ENCODE assay signal across 17 cellular contexts in genomic region chr19:5050016-5050656, GRCh38.
DNase-seq lines count a peak whose midpoint lies in the region; TF ChIP-seq lines count a peak whose summit lies in the region.
"Had no signal": no experiment of that assay in that cellular context is flagged by ENCODE, and none has a peak within 500 bp of the region (broad histone marks: within the 10 kb centered on the region; RNA-seq: fewer than 3 reads in every experiment).

No MANE protein-coding gene starts in this region.

- H3K27me3 ChIP-seq in endodermal cell (ENCODE audit: control insufficient read depth, insufficient read depth, low read length, poor library complexity, severe bottlenecking) (no peaks in the 10 kb centered on the region), sigmoid colon (no peaks in the 10 kb centered on the region)
- H3K27me3 ChIP-seq: MG63, Peyer's patch, SJCRH30, upper lobe of right lung had no signal

- no peak for TF ChIP-seq POLR2A in sigmoid colon (IDR thresholded peaks at IDR 0.05)

- no peak for TF ChIP-seq CTCF in endodermal cell (conservative IDR thresholded peaks at IDR 0.05)
- no peak for TF ChIP-seq CTCF in type B pancreatic cell (conservative IDR thresholded peaks at IDR 0.05)
- no peak for TF ChIP-seq CTCF in sigmoid colon (IDR thresholded peaks at IDR 0.05)

- no peak overlapping the region for H3K9ac ChIP-seq in endodermal cell (ENCODE audit: extremely low read depth, low read length, poor library complexity, severe bottlenecking)

- 90 to 95% methylated on average over 9 to 18 of the region's 18 CpGs for WGBS in endodermal cell (ENCODE audit: insufficient coverage in 1 of 2, insufficient read length in 1 of 2), 2 experiments
- 90 to 95% methylated on average over 18 of the region's 18 CpGs for WGBS in sigmoid colon, 2 donors

- H3K36me3 Mint-ChIP-seq in endodermal cell (ENCODE audit: low read depth) (peaks cover 2% of the 10 kb centered on the region), type B pancreatic cell (no peaks in the 10 kb centered on the region)
- H3K36me3 Mint-ChIP-seq: activated naive CD8-positive, alpha-beta T cell treated with anti-CD3 and anti-CD28 coated beads for 36 hours had no signal

- DNase-seq in NCI-H1092 treated with DMSO at 0.1 percent for 48 hours (lab: John Stamatoyannopoulos, UW) = peak; percentile 25
- no peak for DNase-seq in NCI-H1092 (lab: John Stamatoyannopoulos, UW)
- DNase-seq in NCI-H446 treated with DMSO at 0.1 percent for 48 hours (lab: John Stamatoyannopoulos, UW) = peak; percentile 60
- DNase-seq in endodermal cell = no peak
- no peak for DNase-seq in type B pancreatic cell (ENCODE audit: extremely low spot score, unreplicated experiment)
- DNase-seq in superior temporal gyrus (ENCODE audit: extremely low spot score) = no peak
- DNase-seq in sigmoid colon = no peak
- no peak for DNase-seq in NCI-H82 (lab: John Stamatoyannopoulos, UW)
- DNase-seq: activated CD4-positive, alpha-beta T cell treated with anti-CD3 and anti-CD28 coated beads for 48 hours; activated CD8-positive, alpha-beta memory T cell treated with anti-CD3 and anti-CD28 coated beads, Interleukin-2, amount 10 ng/mL, durations not matched to agents 7 days and 5 days; activated naive CD8-positive, alpha-beta T cell treated with anti-CD3 and anti-CD28 coated beads for 36 hours; MG63; NCI-H187 treated with DMSO at 0.1 percent for 48 hours; Peyer's patch; SJCRH30; upper lobe of right lung had no signal

- H3K4me3 Mint-ChIP-seq in endodermal cell (no peak overlapping the region), type B pancreatic cell (no peak overlapping the region)
- H3K4me3 Mint-ChIP-seq: activated CD8-positive, alpha-beta memory T cell treated with anti-CD3 and anti-CD28 coated beads, Interleukin-2, amount 10 ng/mL, durations not matched to agents 7 days and 5 days; activated naive CD8-positive, alpha-beta T cell treated with anti-CD3 and anti-CD28 coated beads for 36 hours had no signal

- TF ChIP-seq EP300 in sigmoid colon (IDR thresholded peaks at IDR 0.05) = no peak

- H3K9me3 Mint-ChIP-seq in endodermal cell (no peaks in the 10 kb centered on the region), type B pancreatic cell (no peaks in the 10 kb centered on the region)
- H3K9me3 Mint-ChIP-seq: activated naive CD8-positive, alpha-beta T cell treated with anti-CD3 and anti-CD28 coated beads for 36 hours had no signal

- no peaks in the 10 kb centered on the region for H3K9me3 ChIP-seq in endodermal cell (ENCODE audit: control insufficient read depth, low read length)
- no peaks in the 10 kb centered on the region for H3K9me3 ChIP-seq in sigmoid colon
- H3K9me3 ChIP-seq: MG63, Peyer's patch, SJCRH30, upper lobe of right lung had no signal

- H3K4me1 ChIP-seq in endodermal cell (ENCODE audit: control insufficient read depth, insufficient read depth, low read length) (peaks cover 9% of the 10 kb centered on the region), sigmoid colon (peaks cover 0 to 25% (median 17%) of the 10 kb centered on the region in 4 donors)

- H3K4me1 Mint-ChIP-seq in endodermal cell (peaks cover 19% of the 10 kb centered on the region), type B pancreatic cell (ENCODE audit: unreplicated experiment) (peaks cover 19% of the 10 kb centered on the region)
- H3K4me1 Mint-ChIP-seq: activated CD8-positive, alpha-beta memory T cell treated with anti-CD3 and anti-CD28 coated beads, Interleukin-2, amount 10 ng/mL, durations not matched to agents 7 days and 5 days; activated naive CD8-positive, alpha-beta T cell treated with anti-CD3 and anti-CD28 coated beads for 36 hours had no signal

- H3K36me3 ChIP-seq in endodermal cell (ENCODE audit: control insufficient read depth, insufficient read depth, low read length) (peaks cover 12% of the 10 kb centered on the region), sigmoid colon (peaks cover 8 to 58% (median 12%) of the 10 kb centered on the region in 4 donors)
- H3K36me3 ChIP-seq: MG63, SJCRH30 had no signal

- intact Hi-C loops in sigmoid colon (cut with DNase I) = no loop called here

- H3K27ac Mint-ChIP-seq in endodermal cell (peak overlapping the region; percentile 67), type B pancreatic cell (peak overlapping the region; percentile 44)
- H3K27ac Mint-ChIP-seq: activated CD8-positive, alpha-beta memory T cell treated with anti-CD3 and anti-CD28 coated beads, Interleukin-2, amount 10 ng/mL, durations not matched to agents 7 days and 5 days; activated naive CD8-positive, alpha-beta T cell treated with anti-CD3 and anti-CD28 coated beads for 36 hours had no signal

- H3K27ac ChIP-seq in endodermal cell (ENCODE audit: low read depth, low read length) = peak overlapping the region; percentile 26
- H3K27ac ChIP-seq in sigmoid colon = no peak overlapping the region
- H3K27ac ChIP-seq: C4-2B, Peyer's patch, SJCRH30, upper lobe of right lung had no signal

- H3K4me3 ChIP-seq in endodermal cell (ENCODE audit: low read length) = no peak overlapping the region
- H3K4me3 ChIP-seq in sigmoid colon = no peak overlapping the region
- H3K4me3 ChIP-seq: MG63, Peyer's patch, SJCRH30, upper lobe of right lung had no signal

- H3K27me3 Mint-ChIP-seq in endodermal cell (ENCODE audit: insufficient read depth) (no peaks in the 10 kb centered on the region), type B pancreatic cell (no peaks in the 10 kb centered on the region)
- H3K27me3 Mint-ChIP-seq: activated CD8-positive, alpha-beta memory T cell treated with anti-CD3 and anti-CD28 coated beads, Interleukin-2, amount 10 ng/mL, durations not matched to agents 7 days and 5 days; activated naive CD8-positive, alpha-beta T cell treated with anti-CD3 and anti-CD28 coated beads for 36 hours had no signal

Comparison
In these comparisons a context has a peak if more than half of its experiments do, and no peak if none do; other contexts are left out.
1. DNase-seq: peak in NCI-H1092 treated with DMSO at 0.1 percent for 48 hours (single experiment) and NCI-H446 treated with DMSO at 0.1 percent for 48 hours (single experiment); none in NCI-H1092 (single experiment), endodermal cell (single experiment), type B pancreatic cell (single experiment), superior temporal gyrus (single experiment), sigmoid colon (single experiment) and NCI-H82 (single experiment).